In genomic region chr14:27184371-27184901, GRCh38 we compare ENCODE assay signal across 31 cellular contexts.
DNase-seq lines count a peak whose midpoint lies in the region; FAIRE-seq and TF ChIP-seq lines count a peak whose summit lies in the region.
"Had no signal": no experiment of that assay in that cellular context is flagged by ENCODE, and none has a peak within 500 bp of the region (broad histone marks: within the 10 kb centered on the region; RNA-seq: fewer than 3 reads in every experiment).

No MANE protein-coding gene starts in this region.

- dilution Hi-C loops in endothelial cell of umbilical vein (cut with MboI; ENCODE audit: extremely low pct_ligation_motif_present, low sequenced_read_pairs), result no loop called here

- CTCF ChIA-PET in endothelial cell of umbilical vein (lab: Charles Lee), result no interaction called here
- CTCF ChIA-PET in CD4-positive, alpha-beta memory T cell (lab: Charles Lee; ENCODE audit: partially characterized antibody), result no interaction called here

- intact Hi-C loops in endothelial cell of umbilical vein (cut with micrococcal nuclease), result no loop called here
- intact Hi-C loops in CD4-positive, alpha-beta memory T cell (cut with micrococcal nuclease), result no loop called here

- POLR2A ChIA-PET in endothelial cell of umbilical vein (lab: Charles Lee), result no interaction called here
- POLR2A ChIA-PET in CD4-positive, alpha-beta memory T cell (lab: Charles Lee; ENCODE audit: partially characterized antibody), result no interaction called here

- no TSS peak for BruUV-seq in endothelial cell of umbilical vein (replicated peaks; lab: Mats Ljungman, UMichigan)

- no peaks in the 10 kb centered on the region for H3K36me3 Mint-ChIP-seq in CD4-positive, alpha-beta memory T cell
- H3K36me3 Mint-ChIP-seq in T-helper 2 cell treated with Interferon-gamma antibody and Interleukin-4, amounts not matched to agents 5 μg/mL and 100 μg/mL, for 36 hours (ENCODE audit: low read depth), result no peaks in the 10 kb centered on the region
- H3K36me3 Mint-ChIP-seq: activated CD4-positive, alpha-beta memory T cell treated with anti-CD3 and anti-CD28 coated beads for 36 hours; activated naive CD4-positive, alpha-beta T cell treated with anti-CD3 and anti-CD28 coated beads, Interleukin-2, amount 50 U/mL, for 72 hours; mesothelial cell of epicardium; naive thymus-derived CD4-positive, alpha-beta T cell; stimulated activated memory B cell treated with anti-CD40 and anti-IgM and Interleukin-4, amounts not matched to agents 10 μg/mL and 1 μg/mL and 100 μg/mL, for 72 hours had no signal

- H3K27ac ChIP-seq in endothelial cell of umbilical vein (ENCODE audit: insufficient read depth, low read depth, low read length), result no peak overlapping the region
- H3K27ac ChIP-seq in CD4-positive, alpha-beta memory T cell (ENCODE audit: low read depth, low read length), result no peak overlapping the region
- H3K27ac ChIP-seq: C4-2B, gastroesophageal sphincter, suprapubic skin had no signal

- H3K4me3 ChIP-seq in endothelial cell of umbilical vein (replicated peaks in 1 of 3; ENCODE audit: insufficient read depth in 1 of 3, low read depth in 1 of 3, low read length in 3 of 3), result no peak overlapping the region
- no peak overlapping the region for H3K4me3 ChIP-seq in CD4-positive, alpha-beta memory T cell (ENCODE audit: low read length in 2 of 2)
- H3K4me3 ChIP-seq: gastroesophageal sphincter, suprapubic skin had no signal

- H3K4me3 Mint-ChIP-seq in CD4-positive, alpha-beta memory T cell, result no peak overlapping the region
- no peak overlapping the region for H3K4me3 Mint-ChIP-seq in T-helper 2 cell treated with Interferon-gamma antibody and Interleukin-4, amounts not matched to agents 5 μg/mL and 100 μg/mL, for 36 hours
- H3K4me3 Mint-ChIP-seq: activated B cell treated with CpG ODN at 0.5 μM for 24 hours; activated CD4-positive, alpha-beta memory T cell treated with anti-CD3 and anti-CD28 coated beads for 36 hours; activated T-helper 17 cell treated with anti-CD3 and anti-CD28 coated beads, Interleukin-2, amount 50 U/mL, for 72 hours; HFFc6; mesothelial cell of epicardium; naive thymus-derived CD4-positive, alpha-beta T cell; stimulated activated memory B cell treated with anti-CD40 and anti-IgM and Interleukin-4, amounts not matched to agents 10 μg/mL and 1 μg/mL and 100 μg/mL, for 72 hours had no signal

- peaks cover 0 to 17% (median 7%) of the 10 kb centered on the region in 8 donors for H3K9me3 Mint-ChIP-seq in CD4-positive, alpha-beta memory T cell
- peaks cover 58% of the 10 kb centered on the region for H3K9me3 Mint-ChIP-seq in T-helper 2 cell treated with Interferon-gamma antibody and Interleukin-4, amounts not matched to agents 5 μg/mL and 100 μg/mL, for 36 hours
- H3K9me3 Mint-ChIP-seq: mesothelial cell of epicardium had no signal

- no peaks in the 10 kb centered on the region for H3K9me3 ChIP-seq in endothelial cell of umbilical vein (replicated peaks; ENCODE audit: control insufficient read depth, insufficient read depth, low read length)
- H3K9me3 ChIP-seq in CD4-positive, alpha-beta memory T cell (ENCODE audit: control insufficient read depth in 1 of 2, low read length in 2 of 2), result peaks cover 0 to 1% of the 10 kb centered on the region in 2 donors
- H3K9me3 ChIP-seq: gastroesophageal sphincter, suprapubic skin had no signal

- H3K9me1 ChIP-seq in endothelial cell of umbilical vein (replicated peaks; ENCODE audit: control insufficient read depth, extremely low read depth, insufficient read depth, low read length), result no peaks in the 10 kb centered on the region

- no peaks in the 10 kb centered on the region for H3K4me1 Mint-ChIP-seq in CD4-positive, alpha-beta memory T cell
- H3K4me1 Mint-ChIP-seq in T-helper 2 cell treated with Interferon-gamma antibody and Interleukin-4, amounts not matched to agents 5 μg/mL and 100 μg/mL, for 36 hours (ENCODE audit: low read depth), result no peaks in the 10 kb centered on the region
- H3K4me1 Mint-ChIP-seq: activated B cell treated with CpG ODN at 0.5 μM for 24 hours; activated T-helper 17 cell treated with anti-CD3 and anti-CD28 coated beads, Interleukin-2, amount 50 U/mL, for 72 hours; mesothelial cell of epicardium; naive thymus-derived CD4-positive, alpha-beta T cell; stimulated activated memory B cell treated with anti-CD40 and anti-IgM and Interleukin-4, amounts not matched to agents 10 μg/mL and 1 μg/mL and 100 μg/mL, for 72 hours had no signal

- H2AFZ ChIP-seq in endothelial cell of umbilical vein (ENCODE audit: low read depth, low read length), result no peak overlapping the region

- H3K27me3 Mint-ChIP-seq in CD4-positive, alpha-beta memory T cell, result no peaks in the 10 kb centered on the region
- no peaks in the 10 kb centered on the region for H3K27me3 Mint-ChIP-seq in T-helper 2 cell treated with Interferon-gamma antibody and Interleukin-4, amounts not matched to agents 5 μg/mL and 100 μg/mL, for 36 hours (ENCODE audit: low read depth)
- H3K27me3 Mint-ChIP-seq: activated B cell treated with CpG ODN at 0.5 μM for 24 hours; activated CD4-positive, alpha-beta memory T cell treated with anti-CD3 and anti-CD28 coated beads for 36 hours; activated T-helper 17 cell treated with anti-CD3 and anti-CD28 coated beads, Interleukin-2, amount 50 U/mL, for 72 hours; naive thymus-derived CD4-positive, alpha-beta T cell; stimulated activated memory B cell treated with anti-CD40 and anti-IgM and Interleukin-4, amounts not matched to agents 10 μg/mL and 1 μg/mL and 100 μg/mL, for 72 hours had no signal

- H3K9ac ChIP-seq in endothelial cell of umbilical vein (replicated peaks; ENCODE audit: extremely low read depth, insufficient read depth, low read length), result no peak overlapping the region

- no peak for FAIRE-seq in endothelial cell of umbilical vein (lab: Jason Lieb, UNC)
- FAIRE-seq: urothelium cell line had no signal

- H3K27ac Mint-ChIP-seq in CD4-positive, alpha-beta memory T cell, result no peak overlapping the region
- H3K27ac Mint-ChIP-seq in T-helper 2 cell treated with Interferon-gamma antibody and Interleukin-4, amounts not matched to agents 5 μg/mL and 100 μg/mL, for 36 hours, result no peak overlapping the region
- H3K27ac Mint-ChIP-seq: activated B cell treated with CpG ODN at 0.5 μM for 24 hours; activated CD4-positive, alpha-beta memory T cell treated with anti-CD3 and anti-CD28 coated beads for 36 hours; activated naive CD4-positive, alpha-beta T cell treated with anti-CD3 and anti-CD28 coated beads, Interleukin-2, amount 50 U/mL, for 72 hours; activated T-helper 17 cell treated with anti-CD3 and anti-CD28 coated beads, Interleukin-2, amount 50 U/mL, for 72 hours; HFFc6; mesothelial cell of epicardium; naive thymus-derived CD4-positive, alpha-beta T cell; stimulated activated memory B cell treated with anti-CD40 and anti-IgM and Interleukin-4, amounts not matched to agents 10 μg/mL and 1 μg/mL and 100 μg/mL, for 72 hours had no signal

- no peak for TF ChIP-seq CTCF in endothelial cell of umbilical vein (IDR thresholded peaks at IDR 0.05; ENCODE audit: extremely low read depth in 1 of 2, insufficient read depth in 1 of 2, low read depth in 1 of 2, low read length in 2 of 2)

- H3K27me3 ChIP-seq in endothelial cell of umbilical vein (ENCODE audit: control insufficient read depth in 2 of 2, insufficient read depth in 2 of 2, low read length in 2 of 2), result no peaks in the 10 kb centered on the region
- no peaks in the 10 kb centered on the region for H3K27me3 ChIP-seq in CD4-positive, alpha-beta memory T cell (ENCODE audit: insufficient read depth, low read length)
- H3K27me3 ChIP-seq: gastroesophageal sphincter, suprapubic skin had no signal

- DNase-seq in ELR (ENCODE audit: low read depth) (peak; percentile 39), NCI-H69 (lab: John Stamatoyannopoulos, UW) (peak; percentile 74), endothelial cell of umbilical vein (ENCODE audit: low read depth, low spot score) (peak; percentile 7), non-pigmented ciliary epithelial cell (ENCODE audit: low read depth) (peak; percentile 6)
- no peak for DNase-seq in activated effector memory CD4-positive, alpha-beta T cell treated with Interleukin-2 at 50 U/mL for 16 hours
- no peak for DNase-seq in CD4-positive, alpha-beta memory T cell
- DNase-seq in T-helper 2 cell treated with Interferon-gamma antibody and Interleukin-4, amounts not matched to agents 5 μg/mL and 100 μg/mL, for 36 hours (ENCODE audit: low spot score), result no peak
- DNase-seq: activated B cell treated with CpG ODN at 0.5 μM for 24 hours; activated CD4-positive, alpha-beta memory T cell treated with anti-CD3 and anti-CD28 coated beads for 36 hours; activated CD8-positive, alpha-beta memory T cell treated with anti-CD3 and anti-CD28 coated beads, Interleukin-2, amount 50 U/mL, for 48 hours; aorta; cerebellar nuclear complex; HFFc6; hippocampal formation; Karpas-422; left ventricle myocardium superior; MV-4-11; naive thymus-derived CD4-positive, alpha-beta T cell; NCI-H2029; NCI-H345; NCI-H82; stimulated activated CD4-positive, alpha-beta T cell treated with anti-CD3 and anti-CD28 coated beads, Interleukin-2, amount 100 ng/mL, for 48 hours; T-helper 9 cell had no signal

- no peak overlapping the region for H3K4me2 ChIP-seq in endothelial cell of umbilical vein (ENCODE audit: insufficient read depth, low read length)

- no peak for TF ChIP-seq POLR2A in endothelial cell of umbilical vein (IDR thresholded peaks at IDR 0.05; ENCODE audit: low read depth, low read length)

- H3K36me3 ChIP-seq in endothelial cell of umbilical vein (ENCODE audit: control insufficient read depth in 2 of 2, extremely low read depth in 1 of 2, insufficient read depth in 2 of 2, low read length in 2 of 2), result no peaks in the 10 kb centered on the region
- H3K36me3 ChIP-seq in CD4-positive, alpha-beta memory T cell (ENCODE audit: insufficient read depth, low read length), result no peaks in the 10 kb centered on the region
- H3K36me3 ChIP-seq: gastroesophageal sphincter, suprapubic skin had no signal

- no peaks in the 10 kb centered on the region for H3K79me2 ChIP-seq in endothelial cell of umbilical vein (ENCODE audit: control insufficient read depth, insufficient read depth, low read length)

- H4K20me1 ChIP-seq in endothelial cell of umbilical vein (replicated peaks; ENCODE audit: control insufficient read depth, extremely low read depth, insufficient read depth, low read length), result no peaks in the 10 kb centered on the region

- H3K4me1 ChIP-seq in endothelial cell of umbilical vein (ENCODE audit: control insufficient read depth, extremely low read depth, insufficient read depth, low read length), result no peaks in the 10 kb centered on the region
- H3K4me1 ChIP-seq in CD4-positive, alpha-beta memory T cell (ENCODE audit: insufficient read depth, low read length), result no peaks in the 10 kb centered on the region
- H3K4me1 ChIP-seq: gastroesophageal sphincter, suprapubic skin had no signal

TF ChIP-seq in endothelial cell of umbilical vein, 7 proteins besides CTCF, POLR2A, EP300 and RAD21:
- no peak for TF ChIP-seq JUN (IDR thresholded peaks at IDR 0.05; ENCODE audit: borderline replicate concordance, insufficient read depth, insufficient read length, low read depth)
- no peak for TF ChIP-seq MYC (IDR thresholded peaks at IDR 0.05; ENCODE audit: low read depth, low read length)
- TF ChIP-seq EZH2 (IDR thresholded peaks at IDR 0.05; ENCODE audit: borderline replicate concordance, low read depth, low read length, severe bottlenecking), result no peak
- TF ChIP-seq FOS (IDR thresholded peaks at IDR 0.05; ENCODE audit: borderline replicate concordance, insufficient read depth, low read length), result no peak

Comparison
In these comparisons a context has a peak if more than half of its experiments do, and no peak if none do; other contexts are left out.
1. DNase-seq: peak in ELR (single experiment), NCI-H69 (single experiment), endothelial cell of umbilical vein (single experiment) and non-pigmented ciliary epithelial cell (single experiment); none in activated effector memory CD4-positive, alpha-beta T cell treated with Interleukin-2 at 50 U/mL for 16 hours (single experiment), CD4-positive, alpha-beta memory T cell (0 of 5) and T-helper 2 cell treated with Interferon-gamma antibody and Interleukin-4, amounts not matched to agents 5 μg/mL and 100 μg/mL, for 36 hours (single experiment).